ENCODE assay signal across 8 cellular contexts in genomic region chr12:94873368-94874085, GRCh38.
DNase-seq lines count a peak whose midpoint lies in the region; ATAC-seq and TF ChIP-seq lines count a peak whose summit lies in the region.

No MANE protein-coding gene starts in this region.

- H3K27ac Mint-ChIP-seq in WTC11: no peak overlapping the region

- H3K4me1 Mint-ChIP-seq in WTC11: peaks cover 31% of the 10 kb centered on the region

- H2AFZ ChIP-seq in hepatocyte: peak overlapping the region; percentile 88

- H3K4me3 Mint-ChIP-seq in WTC11: peak overlapping the region; percentile 80

- no peaks in the 10 kb centered on the region for H3K36me3 ChIP-seq in hepatocyte (replicated peaks; ENCODE audit: insufficient read depth, low read depth)

- DNase-seq in COLO668 (lab: John Stamatoyannopoulos, UW; ENCODE audit: unreplicated experiment): peak; percentile 76
- DNase-seq in WTC11 (ENCODE audit: low spot score): peak; percentile 37
- DNase-seq in hepatocyte (ENCODE audit: low spot score): peak; percentile 64
- DNase-seq in DMS114 treated with DMSO at 0.1 percent for 48 hours (lab: John Stamatoyannopoulos, UW; ENCODE audit: unreplicated experiment): no peak
- no peak for DNase-seq in AG08395 (ENCODE audit: low spot score)

- 3% methylated on average over 26 of the region's 93 CpGs for WGBS in hepatocyte (ENCODE audit: low lambda C conversion rate, missing lambda C conversion rate)

- POLR2A ChIA-PET in WTC11 (lab: Charles Lee): no interaction called here

- no peaks in the 10 kb centered on the region for H3K9me3 ChIP-seq in hepatocyte (ENCODE audit: low read depth)

- H3K27ac ChIP-seq in hepatocyte (no peak overlapping the region), skin epidermis (peak overlapping the region in 1 of 21 experiments; percentile 39)

- H3K4me1 ChIP-seq in hepatocyte (ENCODE audit: insufficient read depth): peaks cover 10% of the 10 kb centered on the region

- no peaks in the 10 kb centered on the region for H3K36me3 Mint-ChIP-seq in WTC11

- peaks cover 55% of the 10 kb centered on the region for H3K27me3 Mint-ChIP-seq in WTC11 (ENCODE audit: low read depth)

- no peak for TF ChIP-seq CTCF in WTC11 (IDR thresholded peaks at IDR 0.05)
- TF ChIP-seq CTCF in hepatocyte (IDR thresholded peaks at IDR 0.05; ENCODE audit: poor library complexity): no peak

- no peaks in the 10 kb centered on the region for H3K79me2 ChIP-seq in hepatocyte

- ATAC-seq in GM19025 (IDR thresholded peaks at IDR 0.05; ENCODE audit: low read depth, unreplicated experiment) (peak; percentile 86), HG03095 (IDR thresholded peaks at IDR 0.05; ENCODE audit: unreplicated experiment) (peak; percentile 80), WTC11 (peak; percentile 78)

- H3K4me2 ChIP-seq in hepatocyte: peak overlapping the region; percentile 91

- no peaks in the 10 kb centered on the region for H3K9me3 Mint-ChIP-seq in WTC11

- CTCF ChIA-PET in WTC11 (lab: Charles Lee): interaction anchor here (0.5 to 3.5 kb wide), 12 partner anchors 8 to 477 kb away, joined by 3 to 27 read pairs (median 4); partner anchors contain the start of gene NR2C1

- no peaks in the 10 kb centered on the region for H3K9me2 ChIP-seq in hepatocyte (replicated peaks; ENCODE audit: insufficient read depth)

- H3K27me3 ChIP-seq in hepatocyte: peaks cover 63% of the 10 kb centered on the region

- H4K20me1 ChIP-seq in hepatocyte (ENCODE audit: insufficient read depth, poor library complexity, severe bottlenecking): no peaks in the 10 kb centered on the region

- peak overlapping the region; percentile 52 for H3K4me3 ChIP-seq in hepatocyte
- H3K4me3 ChIP-seq in skin epidermis: peak overlapping the region; percentile 8 to 39 (median 24)

TF ChIP-seq in WTC11, 78 proteins besides CTCF, POLR2A, EP300 and RAD21:
- TF ChIP-seq GRHL2 (CRISPR knock-in tag; IDR thresholded peaks at IDR 0.05; ENCODE audit: insufficient replicate concordance, severe bottlenecking) (no peak), HMGXB4 (CRISPR knock-in tag; IDR thresholded peaks at IDR 0.05) (peak; percentile 72), ZNF423 (CRISPR knock-in tag; IDR thresholded peaks at IDR 0.05) (peak; percentile 80)

Comparison
In these comparisons a context has a peak if more than half of its experiments do, and no peak if none do; other contexts are left out.
1. DNase-seq: peak in COLO668 (single experiment), WTC11 (single experiment) and hepatocyte (single experiment); none in DMS114 treated with DMSO at 0.1 percent for 48 hours (single experiment) and AG08395 (single experiment).
2. Peak in every context shown above with its lines, with median percentiles within 50 percentile points of each other: ATAC-seq.